Comparison of ENCODE assay signal across 6 cellular contexts in genomic region chr6:69893266-69893665, GRCh38. TPM values are rescaled to one million over a fixed set of nuclear protein-coding genes. Genes with fewer than 3 reads are reported as not detected.
"Had no signal": no experiment of that assay in that cellular context is flagged by ENCODE, and none has a peak within 500 bp of the region (broad histone marks: within the 10 kb centered on the region; RNA-seq: fewer than 3 reads in every experiment).

No MANE protein-coding gene starts in this region.

RNA-seq across cellular contexts. Expression of gene COL19A1, which starts 26.9 kb away (rescaled TPM):
- total RNA-seq: dermis blood vessel endothelial cell, endothelial cell of umbilical vein, fibroblast of lung, glomerular endothelial cell, WTC11 had no signal
- polyA plus RNA-seq: aorta, endothelial cell of umbilical vein had no signal
